Comparison of ENCODE assay signal across 12 cellular contexts in genomic region chr11:122661182-122661945, GRCh38. TPM values are rescaled to one million over a fixed set of nuclear protein-coding genes. Genes with fewer than 3 reads are reported as not detected.
DNase-seq lines count a peak whose midpoint lies in the region; ATAC-seq, FAIRE-seq and TF ChIP-seq lines count a peak whose summit lies in the region.
"Had no signal": no experiment of that assay in that cellular context is flagged by ENCODE, and none has a peak within 500 bp of the region (broad histone marks: within the 10 kb centered on the region; RNA-seq: fewer than 3 reads in every experiment).

No MANE protein-coding gene starts in this region.

- no peak for TF ChIP-seq POLR2A in A549 (IDR thresholded peaks at IDR 0.05; ENCODE audit: low read length)

- H3K4me2 ChIP-seq in A549 = peak overlapping the region; percentile 48

- POLR2A ChIA-PET in A549 (lab: Yijun Ruan, JAX) = no interaction called here

- no peak for TF ChIP-seq EP300 in A549 (IDR thresholded peaks at IDR 0.05)

- intact Hi-C loops in aorta (cut with DNase I) = no loop called here

- DNase-seq in A549 (ENCODE audit: low read depth in 1 of 2, low spot score in 1 of 2) = no peak
- DNase-seq in GM03348 (ENCODE audit: low spot score) = peak; percentile 66
- DNase-seq in NCI-H2196 treated with DMSO at 0.1 percent for 48 hours (lab: John Stamatoyannopoulos, UW; ENCODE audit: unreplicated experiment) = peak; percentile 81
- DNase-seq in dedifferentiated amniotic fluid mesenchymal stem cell (ENCODE audit: extremely low spot score) = peak; percentile 72
- no peak for DNase-seq in aorta
- no peak for DNase-seq in HK-2 (ENCODE audit: unreplicated experiment)
- DNase-seq: activated T-cell treated with anti-CD3 and anti-CD28 coated beads for 4 hours, posterior cingulate gyrus had no signal

- no peak for TF ChIP-seq CTCF in A549 (IDR thresholded peaks at IDR 0.05)

- no peaks in the 10 kb centered on the region for H3K9me3 ChIP-seq in A549
- no peaks in the 10 kb centered on the region for H3K9me3 ChIP-seq in aorta (ENCODE audit: control insufficient read depth, low read length)
- H3K9me3 ChIP-seq: SJCRH30 had no signal

- H3K4me1 ChIP-seq in A549 = peaks cover 76% of the 10 kb centered on the region
- H3K4me1 ChIP-seq in aorta (ENCODE audit: control insufficient read depth in 1 of 2, insufficient read depth in 2 of 2, low read length in 2 of 2) = no peaks in the 10 kb centered on the region
- H3K4me1 ChIP-seq: SJCRH30 had no signal

- 72% methylated on average over 7 of the region's 7 CpGs for WGBS in A549 (ENCODE audit: missing lambda C conversion rate)
- 80 to 84% methylated on average over 7 of the region's 7 CpGs for WGBS in aorta, 2 donors

- H3K27ac ChIP-seq in A549 (peak overlapping the region; percentile 33 to 52; a peak in 3 of 6 replicates), aorta (ENCODE audit: low read depth in 1 of 2, low read length in 2 of 2) (no peak overlapping the region)
- H3K27ac ChIP-seq: SJCRH30 had no signal

- FAIRE-seq in A549 (lab: Jason Lieb, UNC) = no peak
- FAIRE-seq: K562 had no signal

- ATAC-seq in A549 (no peak), aorta (ENCODE audit: low FRiP score) (no peak), GM21447 (IDR thresholded peaks at IDR 0.05; ENCODE audit: unreplicated experiment) (no peak), GM21360 (IDR thresholded peaks at IDR 0.05; ENCODE audit: unreplicated experiment) (no peak)
- ATAC-seq: K562 had no signal

- no peaks in the 10 kb centered on the region for H3K36me3 ChIP-seq in aorta (ENCODE audit: control insufficient read depth in 1 of 2, insufficient read depth in 2 of 2, low read length in 1 of 2)
- H3K36me3 ChIP-seq: SJCRH30 had no signal

- no peaks in the 10 kb centered on the region for H3K27me3 ChIP-seq in aorta (ENCODE audit: control insufficient read depth in 1 of 2, insufficient read depth in 2 of 2, low read length in 1 of 2)
- H3K27me3 ChIP-seq: SJCRH30 had no signal

- CTCF ChIA-PET in A549 (lab: Yijun Ruan, JAX) = interaction anchor here (0.7 to 3.1 kb wide), 8 partner anchors 8 to 361 kb away, joined by 3 to 15 read pairs (median 4); no protein-coding TSS in a partner anchor

- TF ChIP-seq RAD21 in A549 (conservative IDR thresholded peaks at IDR 0.05 in 1 of 2, IDR thresholded peaks at IDR 0.05 in 1 of 2) = no peak

- no peak overlapping the region for H3K4me3 ChIP-seq in A549
- no peak overlapping the region for H3K4me3 ChIP-seq in aorta (ENCODE audit: low read length in 2 of 2)
- H3K4me3 ChIP-seq: K562, SJCRH30 had no signal

TF ChIP-seq in A549, 52 proteins besides CTCF, POLR2A, EP300 and RAD21:
- no peak for TF ChIP-seq KDM5A (IDR thresholded peaks at IDR 0.05)
TF ChIP-seq in A549: peak in this region for 0.

RNA-seq across cellular contexts. Expression of gene UBASH3B, which starts 5.8 kb away (rescaled TPM):
- polyA plus RNA-seq in A549 (2011; rRNA removed) (43.0 and 52.2 TPM in 2 replicates), A549 (2017; fragmentation: RNase III; extraction: RNeasy Plus Mini Kit Qiagen cat#74134 plus additional on column Dnase treatment) (26.8 to 33.4 TPM (median 32.5 TPM) in 3 replicates), aorta (1 to 10 TPM in 1 of 2 donors, under 1 TPM in 1; 0.28 to 1.0 TPM)
- polyA plus RNA-seq in A549 (2012; cell fraction: cytosol; rRNA removed) = 22.4 and 29.5 TPM in 2 replicates
- 25.3 and 30.1 TPM in 2 replicates for polyA plus RNA-seq in A549 (2012; cell fraction: nucleus; rRNA removed)
- polyA minus RNA-seq in A549 (2011; rRNA and poly(A)+ RNA removed) = 215 and 227 TPM in 2 replicates
- total RNA-seq in aorta = 10 to 100 TPM; 11.1 to 15.1 TPM

Comparison
In these comparisons a context has a peak if more than half of its experiments do, and no peak if none do; other contexts are left out.
1. DNase-seq: peak in GM03348 (single experiment), NCI-H2196 treated with DMSO at 0.1 percent for 48 hours (single experiment) and dedifferentiated amniotic fluid mesenchymal stem cell (single experiment); none in A549 (0 of 2), aorta (0 of 2) and HK-2 (single experiment).
2. H3K27ac ChIP-seq: peak in A549 (2 of 2); none in aorta (0 of 2).
3. RNA of gene UBASH3B, which starts 5.8 kb away (polyA plus RNA-seq): 22.4 to 52.2 TPM in A549; 0.28 to 1.0 TPM in aorta; every median in the first group is over 10 times any median in the second.